In the genomic region with DNA sequence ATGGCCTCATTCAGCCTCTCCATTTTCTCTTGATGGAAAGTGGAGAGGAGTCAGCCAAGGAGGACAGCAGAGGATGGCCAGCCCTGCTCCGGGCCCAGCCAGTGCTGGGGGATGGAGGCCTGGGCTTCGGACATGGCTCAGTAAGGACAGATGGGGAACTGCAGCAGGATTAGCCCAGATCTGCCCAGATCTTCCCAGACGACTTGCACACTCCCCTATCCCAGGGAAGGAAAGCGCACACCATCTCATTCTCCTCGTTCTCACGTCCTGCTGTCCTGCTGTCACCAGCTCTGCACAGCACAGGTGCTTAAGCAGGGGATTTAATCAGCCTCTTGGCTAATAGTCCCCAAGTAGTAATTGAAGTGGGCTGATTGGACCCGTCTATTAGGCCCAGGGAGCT, we compare ENCODE assay signal across 22 cellular contexts.
"Had no signal": no experiment of that assay in that cellular context is flagged by ENCODE, and none has a peak within 500 bp of the region (broad histone marks: within the 10 kb centered on the region; RNA-seq: fewer than 3 reads in every experiment).

No MANE protein-coding gene starts in this region.

- H3K36me3 Mint-ChIP-seq: activated naive CD8-positive, alpha-beta T cell; stimulated activated naive B cell treated with anti-CD40 and anti-IgM and Interleukin-4, amounts not matched to agents 10 μg/mL and 1 μg/mL and 100 μg/mL, for 72 hours had no signal

- H3K27ac Mint-ChIP-seq: activated naive CD8-positive, alpha-beta T cell; activated T-helper 2 cell treated with anti-CD3 and anti-CD28 coated beads, Interferon-gamma antibody, Interleukin-2, Interleukin-4, amounts not matched to agents 10 μg/mL and 5 μg/mL and 100 μg/mL, durations not matched to agents 14 hours and 24 hours and 36 hours; endodermal cell; stimulated activated naive B cell treated with anti-CD40 and anti-IgM and Interleukin-4, amounts not matched to agents 10 μg/mL and 1 μg/mL and 100 μg/mL, for 72 hours; WTC11 had no signal

- H3K9me3 Mint-ChIP-seq: activated T-helper 2 cell treated with anti-CD3 and anti-CD28 coated beads, Interferon-gamma antibody, Interleukin-2, Interleukin-4, amounts not matched to agents 10 μg/mL and 5 μg/mL and 100 μg/mL, durations not matched to agents 14 hours and 24 hours and 36 hours; endodermal cell had no signal

- DNase-seq: activated naive CD4-positive, alpha-beta T cell; activated T-cell treated with anti-CD3 and anti-CD28 coated beads, Interleukin-2, amount 50 U/mL, for 1 hour; adrenal gland; endodermal cell; esophagus squamous epithelium; heart right ventricle; mesenchymal stem cell; nucleus accumbens; sigmoid colon; stimulated activated CD4-positive, alpha-beta T cell treated with anti-CD3 and anti-CD28 coated beads, Interleukin-2, amount 100 ng/mL, for 48 hours; stimulated activated CD8-positive, alpha-beta memory T cell treated with anti-CD3 and anti-CD28 coated beads, Interleukin-4, amount 100 ng/mL, for 48 hours; stimulated activated naive B cell treated with anti-CD40 and anti-IgM and Interleukin-4, amounts not matched to agents 10 μg/mL and 1 μg/mL and 100 μg/mL, for 72 hours; T-helper 9 cell; testis; trophoblast cell had no signal

- H3K27ac ChIP-seq: adrenal gland, colonic mucosa, esophagus squamous epithelium, heart right ventricle, sigmoid colon, testis, vagina had no signal

- H3K4me1 ChIP-seq: colonic mucosa, esophagus squamous epithelium, sigmoid colon, testis, vagina had no signal

- H3K27me3 Mint-ChIP-seq: activated naive CD8-positive, alpha-beta T cell had no signal

- H3K9me3 ChIP-seq: adrenal gland, colonic mucosa, esophagus squamous epithelium, sigmoid colon, testis, vagina had no signal

- ATAC-seq: heart right ventricle; stimulated activated naive B cell treated with anti-CD40 and anti-IgM and Interleukin-4, amounts not matched to agents 10 μg/mL and 1 μg/mL and 100 μg/mL, for 72 hours; WTC11 had no signal

- H3K4me3 ChIP-seq: adrenal gland, colonic mucosa, esophagus squamous epithelium, heart right ventricle, sigmoid colon, smooth muscle cell, testis, vagina had no signal

- H3K27me3 ChIP-seq: adrenal gland, testis, vagina had no signal

- H3K4me3 Mint-ChIP-seq: activated naive CD8-positive, alpha-beta T cell; endodermal cell; nephron; stimulated activated naive B cell treated with anti-CD40 and anti-IgM and Interleukin-4, amounts not matched to agents 10 μg/mL and 1 μg/mL and 100 μg/mL, for 72 hours; WTC11 had no signal

- H3K4me1 Mint-ChIP-seq: endodermal cell had no signal

- H3K4me2 ChIP-seq: smooth muscle cell had no signal

- H3K36me3 ChIP-seq: adrenal gland, colonic mucosa, esophagus squamous epithelium, heart right ventricle, sigmoid colon, vagina had no signal
